ENCODE assay signal across 8 cellular contexts in genomic region chr2:12720181-12720580, GRCh38. TPM values are rescaled to one million over a fixed set of nuclear protein-coding genes. Genes with fewer than 3 reads are reported as not detected.
DNase-seq lines count a peak whose midpoint lies in the region; ATAC-seq and TF ChIP-seq lines count a peak whose summit lies in the region.

No MANE protein-coding gene starts in this region.

- no peak for TF ChIP-seq POLR2A in breast epithelium (IDR thresholded peaks at IDR 0.05)

- DNase-seq in AG04449 (ENCODE audit: low read depth, low spot score): no peak
- DNase-seq in Karpas-422: peak; percentile 64
- DNase-seq in breast epithelium (ENCODE audit: low spot score in 2 of 2): no peak
- no peak for DNase-seq in HEK293T (ENCODE audit: extremely low spot score)

- POLR2A ChIA-PET in AG04449 (lab: Yijun Ruan, JAX) (interaction anchor here (0.7 to 1.7 kb wide), 7 partner anchors 47 to 399 kb away, joined by 3 to 6 read pairs (median 4); no protein-coding TSS in a partner anchor), HEK293T (lab: Yijun Ruan, JAX) (no interaction called here)

- H3K9ac ChIP-seq in Karpas-422 (ENCODE audit: low read length) (peak overlapping the region; percentile 82), muscle layer of colon (ENCODE audit: low read length) (no peak overlapping the region)

- H3K4me2 ChIP-seq in Karpas-422 (ENCODE audit: low read depth, low read length, poor library complexity, severe bottlenecking): peak overlapping the region; percentile 84

- H2AFZ ChIP-seq in Karpas-422 (ENCODE audit: low read length): no peak overlapping the region

- intact Hi-C loops in breast epithelium (cut with DNase I; ENCODE audit: low total_unique reads): no loop called here

- H3K4me1 ChIP-seq in Karpas-422 (ENCODE audit: low read length): peaks cover 67% of the 10 kb centered on the region
- peaks cover 0 to 6% of the 10 kb centered on the region in 2 donors for H3K4me1 ChIP-seq in breast epithelium
- peaks cover 51% of the 10 kb centered on the region for H3K4me1 ChIP-seq in muscle layer of colon (ENCODE audit: insufficient read depth, low read length)

- CTCF ChIA-PET in AG04449 (lab: Yijun Ruan, JAX) (interaction anchor here (1.1 to 11.4 kb wide), 6 partner anchors 9 to 327 kb away, joined by 3 to 181 read pairs (median 4); no protein-coding TSS in a partner anchor), HEK293T (lab: Yijun Ruan, JAX) (interaction anchor here (0.6 to 1.0 kb wide), 3 partner anchors 209 to 553 kb away, joined by 3 to 4 read pairs (median 3); no protein-coding TSS in a partner anchor)

- H4K20me1 ChIP-seq in Karpas-422 (ENCODE audit: insufficient read depth, low read depth, low read length): peaks cover 45% of the 10 kb centered on the region

- TF ChIP-seq CTCF in AG04449 (IDR thresholded peaks at IDR 0.05; ENCODE audit: insufficient read depth, low read length, missing control alignments) (no peak), breast epithelium (IDR thresholded peaks at IDR 0.05) (no peak)

- H3K27ac ChIP-seq in Karpas-422 (ENCODE audit: low read length) (peak overlapping the region; percentile 83), breast epithelium (peak overlapping the region; percentile 91 to 92), muscle layer of colon (ENCODE audit: low read depth, low read length) (peak overlapping the region; percentile 96)

- no peaks in the 10 kb centered on the region for H3K9me2 ChIP-seq in Karpas-422 (replicated peaks; ENCODE audit: insufficient read depth, low read length)

- H3K4me3 ChIP-seq in AG04449 (ENCODE audit: low read depth, low read length) (peak overlapping the region; percentile 86), Karpas-422 (ENCODE audit: low read length) (peak overlapping the region; percentile 78), breast epithelium (peak overlapping the region; percentile 70 to 84 (median 83)), muscle layer of colon (ENCODE audit: low read depth in 1 of 2, low read length in 2 of 2) (peak overlapping the region; percentile 94 to 95)

- H3K36me3 ChIP-seq in Karpas-422 (ENCODE audit: insufficient read depth, low read length) (peaks cover 32% of the 10 kb centered on the region), breast epithelium (no peaks in the 10 kb centered on the region), muscle layer of colon (ENCODE audit: insufficient read depth, low read length) (peaks cover 21% of the 10 kb centered on the region)

- H3K9me3 ChIP-seq in Karpas-422 (ENCODE audit: low read length): no peaks in the 10 kb centered on the region
- no peaks in the 10 kb centered on the region for H3K9me3 ChIP-seq in breast epithelium
- no peaks in the 10 kb centered on the region for H3K9me3 ChIP-seq in muscle layer of colon (ENCODE audit: low read length)

- no peaks in the 10 kb centered on the region for H3K27me3 ChIP-seq in Karpas-422 (ENCODE audit: low read length)
- no peaks in the 10 kb centered on the region for H3K27me3 ChIP-seq in breast epithelium
- H3K27me3 ChIP-seq in muscle layer of colon (ENCODE audit: control insufficient read depth in 1 of 2, insufficient read depth in 2 of 2, low read length in 2 of 2): no peaks in the 10 kb centered on the region

- ATAC-seq in GM21381 (IDR thresholded peaks at IDR 0.05; ENCODE audit: unreplicated experiment) (no peak), HG02623 (IDR thresholded peaks at IDR 0.05; ENCODE audit: unreplicated experiment) (no peak), GM18502 (IDR thresholded peaks at IDR 0.05; ENCODE audit: poor library complexity, unreplicated experiment) (no peak)

- peaks cover 84% of the 10 kb centered on the region for H3K79me2 ChIP-seq in Karpas-422 (ENCODE audit: low read length)

TF ChIP-seq in HEK293T, 16 proteins besides CTCF, POLR2A, EP300 and RAD21:
- TF ChIP-seq SP1 (IDR thresholded peaks at IDR 0.05) (no peak), NFRKB (IDR thresholded peaks at IDR 0.05) (no peak), ZNF384 (IDR thresholded peaks at IDR 0.05) (no peak), PKNOX1 (IDR thresholded peaks at IDR 0.05) (no peak), ELF4 (IDR thresholded peaks at IDR 0.05) (no peak), CTBP1 (IDR thresholded peaks at IDR 0.05; ENCODE audit: borderline replicate concordance) (no peak), HDGF (IDR thresholded peaks at IDR 0.05; ENCODE audit: borderline replicate concordance) (no peak)

RNA-seq across cellular contexts. Expression of gene TRIB2, which starts 3.4 kb away (rescaled TPM):
- total RNA-seq in Karpas-422 (2014; rRNA removed; shearing (Covaris generic); ENCODE audit: low replicate concordance): 188 and 234 TPM in 2 replicates
- 10 to 100 TPM; 17.6 to 62.9 (median 49.6) TPM for total RNA-seq in breast epithelium
